Comparison of ENCODE assay signal across 21 cellular contexts in genomic region chr19:32966750-32967149, GRCh38. TPM values are rescaled to one million over a fixed set of nuclear protein-coding genes. Genes with fewer than 3 reads are reported as not detected.
DNase-seq lines count a peak whose midpoint lies in the region; ATAC-seq, FAIRE-seq and TF ChIP-seq lines count a peak whose summit lies in the region.
"Had no signal": no experiment of that assay in that cellular context is flagged by ENCODE, and none has a peak within 500 bp of the region (broad histone marks: within the 10 kb centered on the region; RNA-seq: fewer than 3 reads in every experiment).

No MANE protein-coding gene starts in this region.

- H3K27ac Mint-ChIP-seq in GM23338 (peak overlapping the region; percentile 56; the same call in 1 of the 2 replicates), neural crest cell (ENCODE audit: unreplicated experiment) (peak overlapping the region; percentile 75)
- H3K27ac Mint-ChIP-seq: CD4-positive, alpha-beta T cell; CD8-positive, alpha-beta T cell had no signal

- ATAC-seq in A549 (no peak), GM23338 (no peak), left lobe of liver (no peak), HG03432 (IDR thresholded peaks at IDR 0.05; ENCODE audit: unreplicated experiment) (no peak)
- ATAC-seq: CD8-positive, alpha-beta T cell had no signal

- H3K4me1 ChIP-seq in A549 (peaks cover 12% of the 10 kb centered on the region; the same call in 2 of the 3 replicates), GM23338 (ENCODE audit: insufficient read depth) (no peaks in the 10 kb centered on the region), HEK293 (ENCODE audit: control insufficient read depth, insufficient read depth, low read length) (peaks cover 13% of the 10 kb centered on the region)
- H3K4me1 ChIP-seq: Caco-2 had no signal

- no peak for TF ChIP-seq POLR2A in A549 (IDR thresholded peaks at IDR 0.05; ENCODE audit: low read length)

- H3K9me3 Mint-ChIP-seq in GM23338: no peaks in the 10 kb centered on the region
- H3K9me3 Mint-ChIP-seq in neural crest cell: no peaks in the 10 kb centered on the region
- H3K9me3 Mint-ChIP-seq: CD4-positive, alpha-beta T cell; CD8-positive, alpha-beta T cell had no signal

- H3K36me3 Mint-ChIP-seq in GM23338 (ENCODE audit: low read depth) (peaks cover 22% of the 10 kb centered on the region), neural crest cell (ENCODE audit: low read depth) (peaks cover 9% of the 10 kb centered on the region)

- H3K4me2 ChIP-seq in A549 (no peak overlapping the region), GM23338 (no peak overlapping the region)
- H3K4me2 ChIP-seq: BLaER1 treated with 17β-estradiol and CSF1 and Interleukin-3, amounts not matched to agents 10 nM and 100 nM had no signal

- no peak overlapping the region for H3K27ac ChIP-seq in A549
- H3K27ac ChIP-seq in GM23338 (ENCODE audit: low read depth): no peak overlapping the region
- no peak overlapping the region for H3K27ac ChIP-seq in HEK293 (ENCODE audit: extremely low read depth, low read depth, low read length)
- H3K27ac ChIP-seq: 22Rv1; BLaER1 treated with 17β-estradiol and CSF1 and Interleukin-3, amounts not matched to agents 10 nM and 100 nM; C4-2B had no signal

- peak; percentile 49 for FAIRE-seq in A549 (lab: Jason Lieb, UNC)
- FAIRE-seq: D721Med, G401.6, GM12891, GM19239 had no signal

- no peak for TF ChIP-seq CTCF in A549 (IDR thresholded peaks at IDR 0.05)
- no peak for TF ChIP-seq CTCF in GM23338 (conservative IDR thresholded peaks at IDR 0.05; ENCODE audit: low read depth in 2 of 2)
- no peak for TF ChIP-seq CTCF in HEK293 (tag by site-specific recombination; IDR thresholded peaks at IDR 0.05)
- TF ChIP-seq CTCF in neural crest cell (conservative IDR thresholded peaks at IDR 0.05): no peak

- H3K27me3 Mint-ChIP-seq in GM23338 (ENCODE audit: insufficient read depth, low read depth, poor library complexity) (peaks cover 9% of the 10 kb centered on the region), neural crest cell (ENCODE audit: low read depth) (no peaks in the 10 kb centered on the region)
- H3K27me3 Mint-ChIP-seq: CD4-positive, alpha-beta T cell had no signal

- WGBS in A549 (ENCODE audit: missing lambda C conversion rate): 93% methylated on average over 9 of the region's 9 CpGs

- H3K9me2 ChIP-seq in GM23338 (ENCODE audit: insufficient read depth): no peaks in the 10 kb centered on the region

- H3K27me3 ChIP-seq in GM23338 (ENCODE audit: insufficient read depth): no peaks in the 10 kb centered on the region
- H3K27me3 ChIP-seq: BLaER1 treated with 17β-estradiol and CSF1 and Interleukin-3, amounts not matched to agents 10 nM and 100 nM had no signal

- POLR2A ChIA-PET in A549 (lab: Yijun Ruan, JAX): no interaction called here
- POLR2A ChIA-PET in HEK293 (lab: Yijun Ruan, JAX): interaction anchor here (0.7 to 1.0 kb wide), 2 partner anchors 66 to 292 kb away, joined by 3 read pairs; partner anchors contain the start of gene ANKRD27

- H3K79me2 ChIP-seq in GM23338 (replicated peaks; ENCODE audit: insufficient read depth): peaks cover 15% of the 10 kb centered on the region

- H3K36me3 ChIP-seq in GM23338 (ENCODE audit: insufficient read depth) (no peaks in the 10 kb centered on the region), HEK293 (ENCODE audit: control insufficient read depth in 2 of 2, insufficient read depth in 1 of 2, low read length in 2 of 2) (peaks cover 56 to 74% of the 10 kb centered on the region in 2 experiments)

- no peak overlapping the region for H3K4me3 Mint-ChIP-seq in GM23338
- H3K4me3 Mint-ChIP-seq in neural crest cell: peak overlapping the region; percentile 67
- H3K4me3 Mint-ChIP-seq: CD4-positive, alpha-beta T cell; CD8-positive, alpha-beta T cell had no signal

- 0 out of 2 replicates have a peak, but pooled peaks cover 4% of the 10 kb centered on the region for H4K20me1 ChIP-seq in GM23338 (replicated peaks; ENCODE audit: insufficient read depth)

- no peak for TF ChIP-seq RAD21 in A549 (conservative IDR thresholded peaks at IDR 0.05 in 1 of 2, IDR thresholded peaks at IDR 0.05 in 1 of 2)

- no peak overlapping the region for H3K4me3 ChIP-seq in A549
- no peak overlapping the region for H3K4me3 ChIP-seq in GM23338
- H3K4me3 ChIP-seq in HEK293 (ENCODE audit: low read depth, low read length): no peak overlapping the region
- H3K4me3 ChIP-seq: BLaER1 treated with 17β-estradiol and CSF1 and Interleukin-3, amounts not matched to agents 10 nM and 100 nM had no signal

- H3K9me3 ChIP-seq in A549 (no peaks in the 10 kb centered on the region), HEK293 (ENCODE audit: control insufficient read depth, insufficient read depth, low read depth, low read length) (no peaks in the 10 kb centered on the region; the same call in 1 of the 2 replicates)
- H3K9me3 ChIP-seq: BLaER1 treated with 17β-estradiol and CSF1 and Interleukin-3, amounts not matched to agents 10 nM and 100 nM; Caco-2 had no signal

- H3K4me1 Mint-ChIP-seq in GM23338: no peaks in the 10 kb centered on the region
- peaks cover 11% of the 10 kb centered on the region for H3K4me1 Mint-ChIP-seq in neural crest cell

- CTCF ChIA-PET in A549 (lab: Yijun Ruan, JAX) (interaction anchor here (0.7 to 3.0 kb wide), 8 partner anchors 10 to 839 kb away, joined by 3 to 15 read pairs (median 4); no protein-coding TSS in a partner anchor), HEK293 (lab: Yijun Ruan, JAX) (interaction anchor here (0.6 to 1.0 kb wide), 5 partner anchors 9 to 337 kb away, joined by 3 to 4 read pairs (median 3); no protein-coding TSS in a partner anchor)

- no peak for TF ChIP-seq EP300 in A549 (IDR thresholded peaks at IDR 0.05)

- DNase-seq in A549 (ENCODE audit: low read depth in 1 of 2, low spot score in 1 of 2) (no peak), GM23338 (ENCODE audit: low spot score) (no peak), neural crest cell (ENCODE audit: low read depth, low spot score) (no peak), left lobe of liver (ENCODE audit: low spot score) (no peak), SKM-1 treated with dmso at 0.1 percent for 144 hours (lab: John Stamatoyannopoulos, UW; ENCODE audit: unreplicated experiment) (no peak)
- DNase-seq: ACHN; Caco-2; Calu3; CD4-positive, alpha-beta T cell; CD8-positive, alpha-beta T cell; DMS79 treated with DMSO at 0.1 percent for 48 hours; GF-D8 had no signal

- H2AFZ ChIP-seq in GM23338: no peak overlapping the region

- no peaks in the 10 kb centered on the region for H3F3A ChIP-seq in GM23338 (replicated peaks; ENCODE audit: low read depth)

TF ChIP-seq in A549, 52 proteins besides CTCF, POLR2A, EP300 and RAD21 (continues in another document):
- TF ChIP-seq ATOH8 (CRISPR knock-in tag; IDR thresholded peaks at IDR 0.05; ENCODE audit: low read depth): no peak
- no peak for TF ChIP-seq CBX8 (IDR thresholded peaks at IDR 0.05)
- no peak for TF ChIP-seq EHF (CRISPR knock-in tag; IDR thresholded peaks at IDR 0.05)

TF ChIP-seq in GM23338, 12 proteins besides CTCF, POLR2A, EP300 and RAD21 (continues in another document):
- TF ChIP-seq POLR2AphosphoS5 (IDR thresholded peaks at IDR 0.05; ENCODE audit: low read depth) (no peak), STAT1 (IDR thresholded peaks at IDR 0.05; ENCODE audit: unreplicated experiment) (no peak)

TF ChIP-seq in HEK293, 187 proteins besides CTCF, POLR2A, EP300 and RAD21:
- peak; percentile 98 for TF ChIP-seq ZNF121 (tag by site-specific recombination; IDR thresholded peaks at IDR 0.05)
- TF ChIP-seq ZNF341 (tag by site-specific recombination; IDR thresholded peaks at IDR 0.05; ENCODE audit: low read depth): peak; percentile 76; the same call in 1 of the 2 replicates
- TF ChIP-seq ZNF561 (tag by site-specific recombination; IDR thresholded peaks at IDR 0.05; ENCODE audit: borderline replicate concordance): no peak

RNA-seq across cellular contexts. Expression of gene CEP89, which starts 5.0 kb away (rescaled TPM):
- polyA plus RNA-seq in A549 (2011; rRNA removed) (31.5 and 45.3 TPM in 2 replicates), A549 (2017; fragmentation: RNase III; extraction: RNeasy Plus Mini Kit Qiagen cat#74134 plus additional on column Dnase treatment) (38.4 to 42.2 TPM (median 41.3 TPM) in 3 replicates), GM23338 (2016; fragmentation: Nextera tagmentation; extraction: Ambion mirVana) (16.6 and 17.5 TPM in 2 replicates)
- polyA plus RNA-seq in A549 (2012; cell fraction: cytosol; rRNA removed): 41.5 and 44.3 TPM in 2 replicates
- 50.8 and 61.9 TPM in 2 replicates for polyA plus RNA-seq in A549 (2012; cell fraction: nucleus; rRNA removed)
- 65.3 and 74.0 TPM in 2 replicates for polyA minus RNA-seq in A549 (2011; rRNA and poly(A)+ RNA removed)
- total RNA-seq in GM23338 (2014; rRNA removed; shearing (Covaris generic)): 13.4 and 17.7 TPM in 2 replicates
- total RNA-seq in neural crest cell (47.0 and 50.8 TPM in 2 replicates), left lobe of liver (4.6 TPM)

RNA-seq across cellular contexts. Expression of gene FAAP24, which starts 5.3 kb away (rescaled TPM):
- 14.4 and 15.9 TPM in 2 replicates for polyA plus RNA-seq in A549 (2011; rRNA removed)
- 13.1 and 15.9 TPM in 2 replicates for polyA plus RNA-seq in A549 (2012; cell fraction: cytosol; rRNA removed)
- 4.0 and 4.4 TPM in 2 replicates for polyA plus RNA-seq in A549 (2012; cell fraction: nucleus; rRNA removed)
- polyA plus RNA-seq in A549 (2017; fragmentation: RNase III; extraction: RNeasy Plus Mini Kit Qiagen cat#74134 plus additional on column Dnase treatment): 14.2 to 15.1 TPM (median 15.0 TPM) in 3 replicates
- 10.1 and 14.6 TPM in 2 replicates for polyA minus RNA-seq in A549 (2011; rRNA and poly(A)+ RNA removed)
- total RNA-seq in GM23338 (2014; rRNA removed; shearing (Covaris generic)): 1.6 and 3.2 TPM in 2 replicates
- 2.9 and 3.1 TPM in 2 replicates for polyA plus RNA-seq in GM23338 (2016; fragmentation: Nextera tagmentation; extraction: Ambion mirVana)
- 5.5 and 6.9 TPM in 2 replicates for total RNA-seq in neural crest cell
- 1.1 TPM for total RNA-seq in left lobe of liver
